ENCODE assay signal across 20 cellular contexts in genomic region chr5:581941-582340, GRCh38. TPM values are rescaled to one million over a fixed set of nuclear protein-coding genes. Genes with fewer than 3 reads are reported as not detected.
DNase-seq lines count a peak whose midpoint lies in the region; ATAC-seq and TF ChIP-seq lines count a peak whose summit lies in the region.
"Had no signal": no experiment of that assay in that cellular context is flagged by ENCODE, and none has a peak within 500 bp of the region (broad histone marks: within the 10 kb centered on the region; RNA-seq: fewer than 3 reads in every experiment).

No MANE protein-coding gene starts in this region.

- no peak for ATAC-seq in activated CD8-positive, alpha-beta memory T cell treated with anti-CD3 and anti-CD28 coated beads, Interleukin-2, amount 10 ng/mL, durations not matched to agents 7 days and 5 days
- ATAC-seq in GM18505 (IDR thresholded peaks at IDR 0.05; ENCODE audit: unreplicated experiment) (no peak), HG03442 (IDR thresholded peaks at IDR 0.05; ENCODE audit: unreplicated experiment) (no peak), left lobe of liver (no peak)
- ATAC-seq: CD8-positive, alpha-beta T cell had no signal

- peaks cover 4% of the 10 kb centered on the region for H3K9me3 Mint-ChIP-seq in activated CD8-positive, alpha-beta memory T cell treated with anti-CD3 and anti-CD28 coated beads, Interleukin-2, amount 10 ng/mL, durations not matched to agents 7 days and 5 days (ENCODE audit: low read depth)

- no peaks in the 10 kb centered on the region for H3K36me3 Mint-ChIP-seq in activated CD8-positive, alpha-beta memory T cell treated with anti-CD3 and anti-CD28 coated beads, Interleukin-2, amount 10 ng/mL, durations not matched to agents 7 days and 5 days
- H3K36me3 Mint-ChIP-seq: CD4-positive, CD25-positive, alpha-beta regulatory T cell; CD8-positive, alpha-beta T cell had no signal

- DNase-seq in activated CD8-positive, alpha-beta memory T cell treated with anti-CD3 and anti-CD28 coated beads, Interleukin-2, amount 50 U/mL, for 48 hours, result peak; percentile 10
- DNase-seq in activated CD8-positive, alpha-beta memory T cell treated with anti-CD3 and anti-CD28 coated beads, Interleukin-2, amount 10 ng/mL, durations not matched to agents 7 days and 5 days, result no peak
- DNase-seq in islet precursor cell (peak; percentile 12), posterior vena cava (ENCODE audit: low spot score) (peak; percentile 53), testis (peak; percentile 1), left lobe of liver (ENCODE audit: low spot score) (no peak)
- DNase-seq: Caco-2; CD4-positive, CD25-positive, alpha-beta regulatory T cell; CD8-positive, alpha-beta T cell; DMS153; DND-41; GM23248; H7; HCEC 1CT had no signal

- intact Hi-C loops in posterior vena cava (cut with DNase I) (no loop called here), testis (cut with DNase I; ENCODE audit: low total_unique reads) (no loop called here)

- H3K36me3 ChIP-seq in testis (ENCODE audit: low read depth, missing control alignments), result no peaks in the 10 kb centered on the region
- H3K36me3 ChIP-seq: BLaER1 had no signal

- no peaks in the 10 kb centered on the region for H3K27me3 ChIP-seq in testis
- H3K27me3 ChIP-seq: BLaER1 had no signal

- no peak overlapping the region for H3K27ac Mint-ChIP-seq in activated CD8-positive, alpha-beta memory T cell treated with anti-CD3 and anti-CD28 coated beads, Interleukin-2, amount 10 ng/mL, durations not matched to agents 7 days and 5 days
- H3K27ac Mint-ChIP-seq: B cell; CD4-positive, CD25-positive, alpha-beta regulatory T cell; CD8-positive, alpha-beta T cell had no signal

- H3K4me1 Mint-ChIP-seq in activated CD8-positive, alpha-beta memory T cell treated with anti-CD3 and anti-CD28 coated beads, Interleukin-2, amount 10 ng/mL, durations not matched to agents 7 days and 5 days, result no peaks in the 10 kb centered on the region
- H3K4me1 Mint-ChIP-seq: B cell; CD4-positive, CD25-positive, alpha-beta regulatory T cell had no signal

- TF ChIP-seq POLR2A in testis (IDR thresholded peaks at IDR 0.05) (no peak), GM18505 (IDR thresholded peaks at IDR 0.05; ENCODE audit: borderline replicate concordance, extremely low read depth, insufficient read depth, insufficient read length) (no peak)

- CTCF ChIA-PET in activated CD8-positive, alpha-beta memory T cell treated with anti-CD3 and anti-CD28 coated beads, Interleukin-2, amount 10 ng/mL, durations not matched to agents 7 days and 5 days (lab: Charles Lee), result no interaction called here

- peaks cover 29% of the 10 kb centered on the region for H3K27me3 Mint-ChIP-seq in activated CD8-positive, alpha-beta memory T cell treated with anti-CD3 and anti-CD28 coated beads, Interleukin-2, amount 10 ng/mL, durations not matched to agents 7 days and 5 days

- TF ChIP-seq CTCF in testis (IDR thresholded peaks at IDR 0.05), result no peak

- no peaks in the 10 kb centered on the region for H3K9me3 ChIP-seq in testis

- no peak overlapping the region for H3K4me3 Mint-ChIP-seq in activated CD8-positive, alpha-beta memory T cell treated with anti-CD3 and anti-CD28 coated beads, Interleukin-2, amount 10 ng/mL, durations not matched to agents 7 days and 5 days
- H3K4me3 Mint-ChIP-seq: B cell; CD4-positive, CD25-positive, alpha-beta regulatory T cell; CD8-positive, alpha-beta T cell had no signal

- H3K27ac ChIP-seq in testis, result no peak overlapping the region
- H3K27ac ChIP-seq: 22Rv1, BLaER1, C4-2B, GM23248 had no signal

- H3K4me1 ChIP-seq in testis, result no peaks in the 10 kb centered on the region
- H3K4me1 ChIP-seq: Caco-2 had no signal

- no peak overlapping the region for H3K4me3 ChIP-seq in testis
- H3K4me3 ChIP-seq: BLaER1, GM23248 had no signal

- 75 to 89% methylated on average over 9 of the region's 9 CpGs for WGBS in testis, 2 donors

RNA-seq across cellular contexts. Expression of gene CEP72, which starts 30.2 kb away (rescaled TPM):
- total RNA-seq in activated CD8-positive, alpha-beta memory T cell treated with anti-CD3 and anti-CD28 coated beads, Interleukin-2, amount 10 ng/mL, durations not matched to agents 7 days and 5 days, result 10 to 100 TPM; 32.2 to 40.5 TPM
- 1 to 10 TPM; 1.9 to 2.4 TPM for total RNA-seq in posterior vena cava
- 10 to 100 TPM; 19.8 to 31.2 TPM for total RNA-seq in testis
- polyA plus RNA-seq in testis (ENCODE audit: insufficient read depth, low read depth, low replicate concordance), result 18.5 TPM
- total RNA-seq in left lobe of liver, result 4.7 TPM

RNA-seq across cellular contexts. Expression of gene SLC9A3, which starts 57.7 kb away (rescaled TPM):
- total RNA-seq in activated CD8-positive, alpha-beta memory T cell treated with anti-CD3 and anti-CD28 coated beads, Interleukin-2, amount 10 ng/mL, durations not matched to agents 7 days and 5 days, result 1 to 10 TPM; 1.3 to 1.7 TPM
- total RNA-seq in posterior vena cava (under 1 TPM; 0.69 to 0.71 TPM), testis (1 to 10 TPM; 2.3 to 3.8 TPM), left lobe of liver (0.81 TPM)
- polyA plus RNA-seq in testis (ENCODE audit: insufficient read depth, low read depth, low replicate concordance), result 2.6 TPM

Comparison
In these comparisons a context has a peak if more than half of its experiments do, and no peak if none do; other contexts are left out.
1. DNase-seq: peak in activated CD8-positive, alpha-beta memory T cell treated with anti-CD3 and anti-CD28 coated beads, Interleukin-2, amount 50 U/mL, for 48 hours (single experiment), islet precursor cell (single experiment), posterior vena cava (single experiment) and testis (single experiment); none in activated CD8-positive, alpha-beta memory T cell treated with anti-CD3 and anti-CD28 coated beads, Interleukin-2, amount 10 ng/mL, durations not matched to agents 7 days and 5 days (single experiment) and left lobe of liver (single experiment).